In genomic region chr13:42969558-42970172, GRCh38 we compare ENCODE assay signal across 8 cellular contexts. TPM values are rescaled to one million over a fixed set of nuclear protein-coding genes. Genes with fewer than 3 reads are reported as not detected.
A peak's percentile ranks its signal among the peaks of the same experiment; 100 is the strongest.
DNase-seq lines count a peak whose midpoint lies in the region; ATAC-seq, FAIRE-seq and TF ChIP-seq lines count a peak whose summit lies in the region.

No MANE protein-coding gene starts in this region.

- H3K4me1 Mint-ChIP-seq in HFFc6 (ENCODE audit: low read depth), result peaks cover 24% of the 10 kb centered on the region

- H3K27me3 Mint-ChIP-seq in HFFc6 (ENCODE audit: insufficient read depth), result no peaks in the 10 kb centered on the region; the same call in 1 of the 2 replicates

- no peaks in the 10 kb centered on the region for H3K27me3 ChIP-seq in muscle layer of duodenum (ENCODE audit: low read depth, low read length)

- H3K9me3 Mint-ChIP-seq in HFFc6, result no peaks in the 10 kb centered on the region

- no peaks in the 10 kb centered on the region for H3K36me3 ChIP-seq in muscle layer of duodenum (ENCODE audit: control insufficient read depth in 1 of 2, insufficient read depth in 2 of 2, low read length in 2 of 2)

- no peak overlapping the region for H3K4me3 Mint-ChIP-seq in HFFc6

- peak overlapping the region; percentile 42 for H3K27ac ChIP-seq in muscle layer of duodenum (ENCODE audit: low read length)

- H3K36me3 Mint-ChIP-seq in HFFc6 (ENCODE audit: low read depth), result no peaks in the 10 kb centered on the region

- H3K27ac Mint-ChIP-seq in HFFc6, result no peak overlapping the region

- ATAC-seq in GM21786 (IDR thresholded peaks at IDR 0.05; ENCODE audit: unreplicated experiment), result no peak

- peaks cover 0 to 5% of the 10 kb centered on the region in 2 donors for H3K4me1 ChIP-seq in muscle layer of duodenum (ENCODE audit: control insufficient read depth in 1 of 2, insufficient read depth in 2 of 2, low read length in 2 of 2)

- no peak overlapping the region for H3K4me3 ChIP-seq in muscle layer of duodenum (ENCODE audit: low read depth in 1 of 2, low read length in 2 of 2)

- no peak for FAIRE-seq in D721Med (lab: Jason Lieb, UNC)

- no peaks in the 10 kb centered on the region for H3K9me3 ChIP-seq in muscle layer of duodenum (ENCODE audit: control insufficient read depth in 1 of 2, low read length in 2 of 2)

- TF ChIP-seq CTCF in D721Med (IDR thresholded peaks at IDR 0.05; ENCODE audit: insufficient read depth, missing control alignments) (peak; percentile 83), HFFc6 (IDR thresholded peaks at IDR 0.05) (peak; percentile 94)

- TF ChIP-seq POLR2A in erythroblast (IDR thresholded peaks at IDR 0.05; ENCODE audit: low read length), result no peak

- DNase-seq in D721Med (ENCODE audit: insufficient read length, low spot score) (peak; percentile 26), HFFc6 (peak; percentile 68), NOMO-1 treated with DMSO at 0.1 percent for 48 hours (lab: John Stamatoyannopoulos, UW; ENCODE audit: unreplicated experiment) (peak; percentile 75), erythroblast (lab: John Stamatoyannopoulos, UW) (peak; percentile 76 to 85)
- peak; percentile 96 for DNase-seq in activated CD8-positive, alpha-beta memory T cell treated with anti-CD3 and anti-CD28 coated beads, Interleukin-2, amount 50 U/mL, for 48 hours
- peak; percentile 68 for DNase-seq in stimulated activated CD8-positive, alpha-beta memory T cell treated with anti-CD3 and anti-CD28 coated beads, Interleukin-7, amount 100 ng/mL, for 24 hours (ENCODE audit: low read depth)

RNA-seq across cellular contexts. Expression of gene EPSTI1, which starts 22.4 kb away (rescaled TPM):
- 1 to 10 TPM in 4 of 6 experiments, under 1 TPM in 2; 0.76 to 2.3 (median 1.3) TPM for total RNA-seq in HFFc6 (2021; fragmentation: NEBNext Ultra II Directional; extraction: Animal tissue kit (Norgen Biotek cat#: 25700))

RNA-seq across cellular contexts. Expression of gene DNAJC15, which starts 53.7 kb away (rescaled TPM):
- total RNA-seq in HFFc6 (2021; fragmentation: NEBNext Ultra II Directional; extraction: Animal tissue kit (Norgen Biotek cat#: 25700)), result 10 to 100 TPM; 23.8 to 29.6 (median 25.8) TPM

Comparison
In these comparisons a context has a peak if more than half of its experiments do, and no peak if none do; other contexts are left out.
1. DNase-seq: peak in every context shown above with its lines; median percentile 96 in activated CD8-positive, alpha-beta memory T cell treated with anti-CD3 and anti-CD28 coated beads, Interleukin-2, amount 50 U/mL, for 48 hours; 80 in erythroblast; 75 in NOMO-1 treated with DMSO at 0.1 percent for 48 hours; 68 in HFFc6; 68 in stimulated activated CD8-positive, alpha-beta memory T cell treated with anti-CD3 and anti-CD28 coated beads, Interleukin-7, amount 100 ng/mL, for 24 hours; 26 in D721Med.